ENCODE assay signal across 21 cellular contexts in the genomic region with DNA sequence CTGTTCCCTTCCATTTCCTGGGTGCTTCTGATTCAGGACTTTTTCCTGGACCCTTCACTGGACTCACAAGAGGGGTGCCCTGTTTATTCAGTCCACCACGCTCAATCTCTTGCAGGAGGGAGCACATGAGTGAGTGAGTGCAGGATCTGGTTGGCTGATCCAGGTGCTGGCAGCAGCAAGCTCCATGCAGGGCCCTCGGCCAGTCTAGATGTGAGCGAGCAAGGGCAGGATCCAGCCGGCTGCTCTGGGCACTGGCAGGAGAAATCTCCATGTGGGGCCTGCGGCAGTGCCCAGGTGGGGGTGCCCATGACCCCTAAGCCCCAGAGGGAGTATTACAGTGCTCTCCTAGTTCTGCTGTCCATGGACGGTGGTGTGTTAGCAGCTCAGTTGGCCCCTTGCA. TPM values are rescaled to one million over a fixed set of nuclear protein-coding genes. Genes with fewer than 3 reads are reported as not detected.
DNase-seq lines count a peak whose midpoint lies in the region; ATAC-seq and TF ChIP-seq lines count a peak whose summit lies in the region.
"Had no signal": no experiment of that assay in that cellular context is flagged by ENCODE, and none has a peak within 500 bp of the region (broad histone marks: within the 10 kb centered on the region; RNA-seq: fewer than 3 reads in every experiment).

No MANE protein-coding gene starts in this region.

- H3K36me3 ChIP-seq in IMR-90 (ENCODE audit: control insufficient read depth, insufficient read depth, low read length) = no peaks in the 10 kb centered on the region
- no peaks in the 10 kb centered on the region for H3K36me3 ChIP-seq in neutrophil

- no peaks in the 10 kb centered on the region for H3K9me1 ChIP-seq in IMR-90 (ENCODE audit: insufficient read depth, low read length)

- dilution Hi-C loops in IMR-90 (cut with HindIII; ENCODE audit: low sequenced_read_pairs, unreplicated experiment) = no loop called here

- no peak overlapping the region for H2BK15ac ChIP-seq in IMR-90 (ENCODE audit: low read depth, low read length)

- H3K79me1 ChIP-seq in IMR-90 (ENCODE audit: low read depth in 1 of 2, low read length in 2 of 2) = no peaks in the 10 kb centered on the region

- H3K36me3 Mint-ChIP-seq in dendritic cell treated with granulocyte-macrophage colony-stimulating factor and Interleukin-4, amounts not matched to agents 40 ng/mL and 50 ng/mL, for 4 days (ENCODE audit: low read depth) = peaks cover 8% of the 10 kb centered on the region

- no peak for TF ChIP-seq RAD21 in IMR-90 (IDR thresholded peaks at IDR 0.05; ENCODE audit: low read length)

- intact Hi-C loops in IMR-90 (cut with micrococcal nuclease) = no loop called here
- intact Hi-C loops in dendritic cell treated with granulocyte-macrophage colony-stimulating factor and Interleukin-4, amounts not matched to agents 40 ng/mL and 50 ng/mL, for 4 days (cut with micrococcal nuclease) = no loop called here

- no peak overlapping the region for H3K14ac ChIP-seq in IMR-90 (replicated peaks; ENCODE audit: low read depth, low read length)

- CTCF ChIA-PET in IMR-90 (lab: Yijun Ruan, JAX) = no interaction called here

- ATAC-seq in IMR-90 (ENCODE audit: low read depth) (no peak), HG03108 (IDR thresholded peaks at IDR 0.05; ENCODE audit: unreplicated experiment) (no peak)
- ATAC-seq: GM12878 had no signal

- POLR2A ChIA-PET in IMR-90 (lab: Charles Lee; ENCODE audit: unreplicated experiment) = no interaction called here

- H3K4me2 ChIP-seq in IMR-90 (ENCODE audit: low read depth, low read length) = no peak overlapping the region

- H3K27ac ChIP-seq in IMR-90 (ENCODE audit: insufficient read depth, low read length) (no peak overlapping the region), neutrophil (peak overlapping the region; percentile 66)
- H3K27ac ChIP-seq: GM23248 had no signal

- no peaks in the 10 kb centered on the region for H3K4me1 ChIP-seq in IMR-90 (ENCODE audit: control insufficient read depth, insufficient read depth, low read length)
- H3K4me1 ChIP-seq in neutrophil (ENCODE audit: control insufficient read depth in 1 of 2, insufficient read depth in 1 of 2, low read depth in 1 of 2, low read length in 1 of 2) = peaks cover 45 to 52% of the 10 kb centered on the region in 2 experiments

- no peak for TF ChIP-seq POLR2A in IMR-90 (IDR thresholded peaks at IDR 0.05; ENCODE audit: low read depth, low read length)

- peak overlapping the region; percentile 32 for H2AFZ ChIP-seq in IMR-90 (replicated peaks; ENCODE audit: low read length, poor library complexity)
- H2AFZ ChIP-seq: GM23248 had no signal

- no peak overlapping the region for H3K23ac ChIP-seq in IMR-90 (ENCODE audit: low read depth, low read length)

- no peak overlapping the region for H2BK5ac ChIP-seq in IMR-90 (ENCODE audit: low read depth, low read length, poor library complexity, severe bottlenecking)

- H3K4me3 Mint-ChIP-seq in dendritic cell treated with granulocyte-macrophage colony-stimulating factor and Interleukin-4, amounts not matched to agents 40 ng/mL and 50 ng/mL, for 4 days = no peak overlapping the region
- H3K4me3 Mint-ChIP-seq: CD4-positive, alpha-beta memory T cell had no signal

- H4K8ac ChIP-seq in IMR-90 (ENCODE audit: low read depth in 2 of 2, low read length in 2 of 2) = no peak overlapping the region

- H3K27me3 ChIP-seq in IMR-90 (ENCODE audit: control insufficient read depth, insufficient read depth, low read length) = peaks cover 2% of the 10 kb centered on the region; the same call in 1 of the 2 replicates
- H3K27me3 ChIP-seq in neutrophil = no peaks in the 10 kb centered on the region

- no peak overlapping the region for H4K5ac ChIP-seq in IMR-90 (ENCODE audit: low read depth, low read length)

- H3K9me3 ChIP-seq in IMR-90 (ENCODE audit: control insufficient read depth, insufficient read depth, low read length) = peaks cover 7% of the 10 kb centered on the region
- no peaks in the 10 kb centered on the region for H3K9me3 ChIP-seq in neutrophil

- no peaks in the 10 kb centered on the region for H4K20me1 ChIP-seq in IMR-90 (ENCODE audit: insufficient read depth, low read length)

- H3K4me1 Mint-ChIP-seq in dendritic cell treated with granulocyte-macrophage colony-stimulating factor and Interleukin-4, amounts not matched to agents 40 ng/mL and 50 ng/mL, for 4 days (ENCODE audit: low read depth) = peaks cover 27% of the 10 kb centered on the region
- H3K4me1 Mint-ChIP-seq: CD4-positive, alpha-beta memory T cell had no signal

- no peak overlapping the region for H3K4me3 ChIP-seq in IMR-90 (ENCODE audit: insufficient read depth, low read depth, low read length)
- H3K4me3 ChIP-seq in neutrophil (ENCODE audit: low read depth in 1 of 2, low read length in 1 of 2) = no peak overlapping the region
- H3K4me3 ChIP-seq: GM12878, GM23248 had no signal

- TF ChIP-seq CTCF in IMR-90 (conservative IDR thresholded peaks at IDR 0.05; ENCODE audit: low read depth, low read length) (no peak), neutrophil (IDR thresholded peaks at IDR 0.05) (no peak)

- H2BK120ac ChIP-seq in IMR-90 (ENCODE audit: low read depth, low read length) = no peak overlapping the region

- no peak overlapping the region for H3K9ac ChIP-seq in IMR-90 (ENCODE audit: low read depth, low read length)
- H3K9ac ChIP-seq: GM23248 had no signal

- H2BK20ac ChIP-seq in IMR-90 (ENCODE audit: low read depth, low read length) = no peak overlapping the region

- no peak overlapping the region for H4K91ac ChIP-seq in IMR-90 (ENCODE audit: insufficient read depth, low read depth, low read length)

- no peak overlapping the region for H2AK5ac ChIP-seq in IMR-90 (ENCODE audit: low read depth, low read length)

- H3K18ac ChIP-seq in IMR-90 (ENCODE audit: low read depth, low read length) = no peak overlapping the region

- peaks cover 10% of the 10 kb centered on the region for H3K9me3 Mint-ChIP-seq in dendritic cell treated with granulocyte-macrophage colony-stimulating factor and Interleukin-4, amounts not matched to agents 40 ng/mL and 50 ng/mL, for 4 days

- H3K4ac ChIP-seq in IMR-90 (ENCODE audit: low read depth, low read length) = no peak overlapping the region

- H2AK9ac ChIP-seq in IMR-90 (replicated peaks; ENCODE audit: low read depth, low read length, poor library complexity) = no peak overlapping the region

- no peaks in the 10 kb centered on the region for H3K27me3 Mint-ChIP-seq in dendritic cell treated with granulocyte-macrophage colony-stimulating factor and Interleukin-4, amounts not matched to agents 40 ng/mL and 50 ng/mL, for 4 days

- BruUV-seq in IMR-90 (replicated peaks; lab: Mats Ljungman, UMichigan) = no TSS peak

- H3K56ac ChIP-seq in IMR-90 (ENCODE audit: extremely low read depth, insufficient read depth, low read length) = no peak overlapping the region

- peak overlapping the region; percentile 21 for H3K27ac Mint-ChIP-seq in dendritic cell treated with granulocyte-macrophage colony-stimulating factor and Interleukin-4, amounts not matched to agents 40 ng/mL and 50 ng/mL, for 4 days

- 81% methylated on average over 5 of the region's 6 CpGs; no CpG with 5 or more reads in 1 of the 2 experiments for WGBS in IMR-90 (ENCODE audit: extremely low coverage in 2 of 2, insufficient read length in 1 of 2), 2 experiments

- in situ Hi-C loops in IMR-90 (cut with MboI; ENCODE audit: low sequenced_read_pairs) = no loop called here

- no peak for DNase-seq in IMR-90
- no peak for DNase-seq in DMS53 (lab: John Stamatoyannopoulos, UW)
- no peak for DNase-seq in midbrain (lab: John Stamatoyannopoulos, UW)
- DNase-seq: C1 segment of cervical spinal cord; CD4-positive, alpha-beta memory T cell; COR-L47; DMS153; DMS79; EL; GDM1; GM23248; H7; HCEC 1CT had no signal

TF ChIP-seq in IMR-90, 13 proteins besides CTCF, POLR2A, EP300 and RAD21 (continues in another document):
- TF ChIP-seq MXI1 (IDR thresholded peaks at IDR 0.05; ENCODE audit: borderline replicate concordance, low read depth, low read length) (no peak), SMC3 (IDR thresholded peaks at IDR 0.05; ENCODE audit: low read depth, low read length) (no peak), NFE2L2 (IDR thresholded peaks at IDR 0.05; ENCODE audit: low read depth, low read length) (no peak), BHLHE40 (IDR thresholded peaks at IDR 0.05; ENCODE audit: low read depth, low read length) (no peak)
- TF ChIP-seq, protein P1, sequence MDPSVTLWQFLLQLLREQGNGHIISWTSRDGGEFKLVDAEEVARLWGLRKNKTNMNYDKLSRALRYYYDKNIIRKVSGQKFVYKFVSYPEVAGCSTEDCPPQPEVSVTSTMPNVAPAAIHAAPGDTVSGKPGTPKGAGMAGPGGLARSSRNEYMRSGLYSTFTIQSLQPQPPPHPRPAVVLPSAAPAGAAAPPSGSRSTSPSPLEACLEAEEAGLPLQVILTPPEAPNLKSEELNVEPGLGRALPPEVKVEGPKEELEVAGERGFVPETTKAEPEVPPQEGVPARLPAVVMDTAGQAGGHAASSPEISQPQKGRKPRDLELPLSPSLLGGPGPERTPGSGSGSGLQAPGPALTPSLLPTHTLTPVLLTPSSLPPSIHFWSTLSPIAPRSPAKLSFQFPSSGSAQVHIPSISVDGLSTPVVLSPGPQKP (IDR thresholded peaks at IDR 0.05; ENCODE audit: borderline replicate concordance, low read depth, low read length) = no peak

RNA-seq across cellular contexts. Expression of a gene that starts 11.5 kb away (rescaled TPM):
- 0.36 TPM in 1 of 2 replicates, not detected in the other for total RNA-seq in IMR-90 (2012; rRNA removed)
- polyA plus RNA-seq in IMR-90 (2012; rRNA removed) = 0.27 and 0.29 TPM in 2 replicates
- 0.54 and 0.55 TPM in 2 replicates for polyA plus RNA-seq in IMR-90 (2012; cell fraction: cytosol; rRNA removed)
- polyA plus RNA-seq in IMR-90 (2012; cell fraction: nucleus; rRNA removed; ENCODE audit: low replicate concordance) = 0.16 and 0.76 TPM in 2 replicates
- total RNA-seq: A172; A673; CD4-positive, alpha-beta memory T cell; GM12878; H1; H7 had no signal
- polyA plus RNA-seq: CD4-positive, alpha-beta memory T cell; GM12878; H1 had no signal

RNA-seq across cellular contexts. Expression of a gene that starts 11.6 kb away (rescaled TPM):
- 66.3 and 108 TPM in 2 replicates for total RNA-seq in IMR-90 (2012; rRNA removed)
- 78.7 and 84.2 TPM in 2 replicates for polyA plus RNA-seq in IMR-90 (2012; rRNA removed)
- 46.5 and 88.3 TPM in 2 replicates for polyA plus RNA-seq in IMR-90 (2012; cell fraction: cytosol; rRNA removed)
- polyA plus RNA-seq in IMR-90 (2012; cell fraction: nucleus; rRNA removed; ENCODE audit: low replicate concordance) = 15.0 and 38.6 TPM in 2 replicates

RNA-seq across cellular contexts. Expression of a gene that starts 18.3 kb away (rescaled TPM):
- not detected in 2 replicates for total RNA-seq in IMR-90 (2012; rRNA removed)
- not detected in 2 replicates for polyA plus RNA-seq in IMR-90 (2012; rRNA removed)
- 0.05 TPM in 1 of 2 replicates, not detected in the other for polyA plus RNA-seq in IMR-90 (2012; cell fraction: cytosol; rRNA removed)
- polyA plus RNA-seq in IMR-90 (2012; cell fraction: nucleus; rRNA removed; ENCODE audit: low replicate concordance) = 0.39 and 0.64 TPM in 2 replicates
- total RNA-seq: A172; A673; CD4-positive, alpha-beta memory T cell; GM12878; GM23248; H1 had no signal
- polyA plus RNA-seq: BJ; CD4-positive, alpha-beta memory T cell; GM12878; GM23248 had no signal

RNA-seq across cellular contexts. Expression of a gene that starts 20.9 kb away (rescaled TPM):
- total RNA-seq in IMR-90 (2012; rRNA removed) = 118 and 137 TPM in 2 replicates
- 126 and 131 TPM in 2 replicates for polyA plus RNA-seq in IMR-90 (2012; rRNA removed)
- 138 and 178 TPM in 2 replicates for polyA plus RNA-seq in IMR-90 (2012; cell fraction: cytosol; rRNA removed)
- 55.2 and 81.9 TPM in 2 replicates for polyA plus RNA-seq in IMR-90 (2012; cell fraction: nucleus; rRNA removed; ENCODE audit: low replicate concordance)

RNA-seq across cellular contexts. Expression of a gene that starts 43.4 kb away (rescaled TPM):
- total RNA-seq in IMR-90 (2012; rRNA removed) = 4.4 and 5.6 TPM in 2 replicates
- polyA plus RNA-seq in IMR-90 (2012; rRNA removed) = 5.3 and 6.3 TPM in 2 replicates
- polyA plus RNA-seq in IMR-90 (2012; cell fraction: cytosol; rRNA removed) = 3.2 and 6.6 TPM in 2 replicates
- polyA plus RNA-seq in IMR-90 (2012; cell fraction: nucleus; rRNA removed; ENCODE audit: low replicate concordance) = 2.7 and 4.4 TPM in 2 replicates
